8 cellular contexts compared by ENCODE assay signal in genomic region chr18:22223263-22223960, GRCh38. TPM values are rescaled to one million over a fixed set of nuclear protein-coding genes. Genes with fewer than 3 reads are reported as not detected.
DNase-seq lines count a peak whose midpoint lies in the region; ATAC-seq, FAIRE-seq and TF ChIP-seq lines count a peak whose summit lies in the region.

No MANE protein-coding gene starts in this region.

- no peak overlapping the region for H3K27ac Mint-ChIP-seq in activated CD8-positive, alpha-beta memory T cell treated with anti-CD3 and anti-CD28 coated beads, Interleukin-2, amount 10 ng/mL, durations not matched to agents 7 days and 5 days
- H3K27ac Mint-ChIP-seq in activated naive CD8-positive, alpha-beta T cell treated with anti-CD3 and anti-CD28 coated beads, Interleukin-2, amount 50 U/mL, for 24 hours: no peak overlapping the region

- H3K36me3 ChIP-seq in kidney (ENCODE audit: control insufficient read depth in 1 of 2, insufficient read depth in 2 of 2, low read length in 2 of 2) (no peaks in the 10 kb centered on the region), upper lobe of right lung (no peaks in the 10 kb centered on the region)

- H3K36me3 Mint-ChIP-seq in activated CD8-positive, alpha-beta memory T cell treated with anti-CD3 and anti-CD28 coated beads, Interleukin-2, amount 10 ng/mL, durations not matched to agents 7 days and 5 days: no peaks in the 10 kb centered on the region
- no peaks in the 10 kb centered on the region for H3K36me3 Mint-ChIP-seq in activated naive CD8-positive, alpha-beta T cell treated with anti-CD3 and anti-CD28 coated beads, Interleukin-2, amount 50 U/mL, for 24 hours (ENCODE audit: low read depth)

- H3K27me3 Mint-ChIP-seq in activated CD8-positive, alpha-beta memory T cell treated with anti-CD3 and anti-CD28 coated beads, Interleukin-2, amount 10 ng/mL, durations not matched to agents 7 days and 5 days: no peaks in the 10 kb centered on the region
- H3K27me3 Mint-ChIP-seq in activated naive CD8-positive, alpha-beta T cell treated with anti-CD3 and anti-CD28 coated beads, Interleukin-2, amount 50 U/mL, for 24 hours: no peaks in the 10 kb centered on the region

- no peak for FAIRE-seq in kidney (lab: Jason Lieb, UNC)

- peak; percentile 24 for DNase-seq in activated CD8-positive, alpha-beta memory T cell treated with anti-CD3 and anti-CD28 coated beads, Interleukin-2, amount 50 U/mL, for 4 hours
- DNase-seq in activated CD8-positive, alpha-beta memory T cell treated with anti-CD3 and anti-CD28 coated beads, Interleukin-2, amount 10 ng/mL, durations not matched to agents 7 days and 5 days: no peak
- peak; percentile 19 for DNase-seq in activated naive CD8-positive, alpha-beta T cell treated with anti-CD3 and anti-CD28 coated beads, Interleukin-2, amount 50 U/mL, for 24 hours
- DNase-seq in kidney: peak; percentile 95
- DNase-seq in upper lobe of right lung: peak; percentile 93
- no peak for DNase-seq in inferior parietal cortex (ENCODE audit: extremely low spot score)
- no peak for DNase-seq in NCI-H1436 (lab: John Stamatoyannopoulos, UW)
- DNase-seq in GM19240 (ENCODE audit: insufficient read length, low spot score): no peak

- CTCF ChIA-PET in activated CD8-positive, alpha-beta memory T cell treated with anti-CD3 and anti-CD28 coated beads, Interleukin-2, amount 10 ng/mL, durations not matched to agents 7 days and 5 days (lab: Charles Lee): no interaction called here

- intact Hi-C loops in kidney (cut with DNase I): no loop called here
- intact Hi-C loops in upper lobe of right lung (cut with DNase I): no loop called here

- H3K4me3 ChIP-seq in kidney (ENCODE audit: low read length in 2 of 2) (no peak overlapping the region), upper lobe of right lung (no peak overlapping the region)

- peaks cover 8% of the 10 kb centered on the region for H3K4me1 Mint-ChIP-seq in activated CD8-positive, alpha-beta memory T cell treated with anti-CD3 and anti-CD28 coated beads, Interleukin-2, amount 10 ng/mL, durations not matched to agents 7 days and 5 days
- H3K4me1 Mint-ChIP-seq in activated naive CD8-positive, alpha-beta T cell treated with anti-CD3 and anti-CD28 coated beads, Interleukin-2, amount 50 U/mL, for 24 hours: peaks cover 16% of the 10 kb centered on the region

- TF ChIP-seq CTCF in kidney (IDR thresholded peaks at IDR 0.05; ENCODE audit: borderline replicate concordance, extremely low read depth, insufficient read depth) (no peak), upper lobe of right lung (IDR thresholded peaks at IDR 0.05) (no peak)

- ATAC-seq in activated CD8-positive, alpha-beta memory T cell treated with anti-CD3 and anti-CD28 coated beads, Interleukin-2, amount 10 ng/mL, durations not matched to agents 7 days and 5 days: no peak
- peak; percentile 69 for ATAC-seq in activated naive CD8-positive, alpha-beta T cell treated with anti-CD3 and anti-CD28 coated beads, Interleukin-2, amount 50 U/mL, for 24 hours
- peak; percentile 98 for ATAC-seq in upper lobe of right lung

- no peaks in the 10 kb centered on the region for H3K9me3 Mint-ChIP-seq in activated CD8-positive, alpha-beta memory T cell treated with anti-CD3 and anti-CD28 coated beads, Interleukin-2, amount 10 ng/mL, durations not matched to agents 7 days and 5 days (ENCODE audit: low read depth)
- H3K9me3 Mint-ChIP-seq in activated naive CD8-positive, alpha-beta T cell treated with anti-CD3 and anti-CD28 coated beads, Interleukin-2, amount 50 U/mL, for 24 hours: no peaks in the 10 kb centered on the region

- H3K4me3 Mint-ChIP-seq in activated CD8-positive, alpha-beta memory T cell treated with anti-CD3 and anti-CD28 coated beads, Interleukin-2, amount 10 ng/mL, durations not matched to agents 7 days and 5 days: no peak overlapping the region
- no peak overlapping the region for H3K4me3 Mint-ChIP-seq in activated naive CD8-positive, alpha-beta T cell treated with anti-CD3 and anti-CD28 coated beads, Interleukin-2, amount 50 U/mL, for 24 hours

- no peaks in the 10 kb centered on the region for H3K4me1 ChIP-seq in kidney (ENCODE audit: control insufficient read depth in 1 of 2, insufficient read depth in 1 of 2, low read depth in 1 of 2, low read length in 2 of 2)
- H3K4me1 ChIP-seq in upper lobe of right lung: no peaks in the 10 kb centered on the region

- no peak overlapping the region for H3K9ac ChIP-seq in kidney (ENCODE audit: low read length in 2 of 2)

- no peaks in the 10 kb centered on the region for H3K9me3 ChIP-seq in kidney (ENCODE audit: control insufficient read depth in 1 of 2, low read length in 2 of 2)
- H3K9me3 ChIP-seq in upper lobe of right lung: no peaks in the 10 kb centered on the region

- no peaks in the 10 kb centered on the region for H3K27me3 ChIP-seq in upper lobe of right lung

- H3K27ac ChIP-seq in kidney (ENCODE audit: low read depth in 2 of 2, low read length in 2 of 2) (no peak overlapping the region), upper lobe of right lung (no peak overlapping the region)

RNA-seq across cellular contexts. Expression of gene GATA6, which starts 54.0 kb away (rescaled TPM):
- not detected for total RNA-seq in activated CD8-positive, alpha-beta memory T cell treated with anti-CD3 and anti-CD28 coated beads, Interleukin-2, amount 10 ng/mL, durations not matched to agents 7 days and 5 days
- total RNA-seq in kidney: 10.9 TPM
- polyA plus RNA-seq in kidney (ENCODE audit: insufficient read depth, low read depth, low replicate concordance): 1.7 TPM
- 32.2 TPM for total RNA-seq in upper lobe of right lung

Comparison
In these comparisons a context has a peak if more than half of its experiments do, and no peak if none do; other contexts are left out.
1. DNase-seq: peak in activated CD8-positive, alpha-beta memory T cell treated with anti-CD3 and anti-CD28 coated beads, Interleukin-2, amount 50 U/mL, for 4 hours (single experiment), activated naive CD8-positive, alpha-beta T cell treated with anti-CD3 and anti-CD28 coated beads, Interleukin-2, amount 50 U/mL, for 24 hours (single experiment), kidney (single experiment) and upper lobe of right lung (single experiment); none in activated CD8-positive, alpha-beta memory T cell treated with anti-CD3 and anti-CD28 coated beads, Interleukin-2, amount 10 ng/mL, durations not matched to agents 7 days and 5 days (single experiment), inferior parietal cortex (single experiment), NCI-H1436 (single experiment) and GM19240 (single experiment).
2. RNA of gene GATA6, which starts 54.0 kb away (total RNA-seq): 32.2 TPM in upper lobe of right lung (single experiment) and 10.9 TPM in kidney (single experiment); not detected in activated CD8-positive, alpha-beta memory T cell treated with anti-CD3 and anti-CD28 coated beads, Interleukin-2, amount 10 ng/mL, durations not matched to agents 7 days and 5 days; every median in the first group is over 10 times any median in the second.